9 cellular contexts compared by ENCODE assay signal in the genomic region with DNA sequence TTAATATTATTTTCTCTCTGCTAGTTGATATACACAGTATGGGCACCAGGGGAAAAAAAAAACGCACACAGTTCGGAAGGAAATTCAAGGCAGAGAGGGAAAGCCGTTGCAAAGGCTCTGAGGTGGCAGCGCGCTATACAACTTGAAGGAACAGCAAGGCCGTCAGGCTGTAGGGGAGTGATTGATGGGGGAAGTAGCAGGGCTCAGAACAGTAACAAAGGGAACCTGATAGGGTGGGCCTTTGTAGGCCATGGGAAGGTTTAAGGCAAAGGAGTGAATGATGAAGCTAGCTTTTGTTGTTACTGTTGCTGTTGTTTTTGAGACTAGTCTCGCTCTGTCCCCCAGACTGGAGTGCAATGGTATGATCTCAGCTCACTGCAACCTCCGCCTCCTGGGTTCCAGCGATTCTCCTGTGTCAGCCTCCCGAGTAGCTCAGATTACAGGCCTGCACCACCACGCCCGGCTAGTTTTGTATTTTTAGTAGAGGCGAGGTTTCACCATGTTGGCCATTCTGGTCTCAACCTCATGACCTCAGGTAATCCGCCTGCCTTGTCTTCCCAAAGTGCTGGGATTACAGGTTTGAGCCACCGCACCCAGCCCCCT. TPM values are rescaled to one million over a fixed set of nuclear protein-coding genes. Genes with fewer than 3 reads are reported as not detected.
A peak's percentile ranks its signal among the peaks of the same experiment; 100 is the strongest.
DNase-seq lines count a peak whose midpoint lies in the region; ATAC-seq, FAIRE-seq and TF ChIP-seq lines count a peak whose summit lies in the region.
"Had no signal": no experiment of that assay in that cellular context is flagged by ENCODE, and none has a peak within 500 bp of the region (broad histone marks: within the 10 kb centered on the region; RNA-seq: fewer than 3 reads in every experiment).

No MANE protein-coding gene starts in this region.

- no peak overlapping the region for H3K56ac ChIP-seq in IMR-90 (ENCODE audit: extremely low read depth, insufficient read depth, low read length)
- H3K56ac ChIP-seq in H1 (replicated peaks; ENCODE audit: insufficient read length, low read depth, low read length), result no peak overlapping the region

- H3K4me1 ChIP-seq in IMR-90 (ENCODE audit: control insufficient read depth, insufficient read depth, low read length) (0 out of 2 replicates have a peak, but pooled peaks cover 2% of the 10 kb centered on the region), H1 (replicated peaks in 1 of 4; ENCODE audit: control insufficient read depth in 3 of 4, insufficient read depth in 4 of 4, low read length in 3 of 4) (no peaks in the 10 kb centered on the region; a peak in 2 of 7 replicates), small intestine (ENCODE audit: control insufficient read depth in 2 of 2, insufficient read depth in 1 of 2, low read depth in 1 of 2, low read length in 1 of 2) (no peaks in the 10 kb centered on the region)

- no peak overlapping the region for H3K14ac ChIP-seq in IMR-90 (replicated peaks; ENCODE audit: low read depth, low read length)
- H3K14ac ChIP-seq in H1 (ENCODE audit: insufficient read length), result no peak overlapping the region

- H3K36me3 Mint-ChIP-seq in naive B cell, result peaks cover 6 to 8% of the 10 kb centered on the region in 2 donors

- H3K23ac ChIP-seq in IMR-90 (ENCODE audit: low read depth, low read length) (0 out of 2 replicates have a peak overlapping the region, but pooled peaks have one; percentile 6), H1 (ENCODE audit: insufficient read length) (no peak overlapping the region)

- H3K4me2 ChIP-seq in IMR-90 (ENCODE audit: low read depth, low read length) (no peak overlapping the region), H1 (ENCODE audit: insufficient read depth in 1 of 2, low read depth in 2 of 2, low read length in 2 of 2) (peak overlapping the region; percentile 45 to 49; a peak in 2 of 4 replicates)

- TF ChIP-seq POLR2A in IMR-90 (IDR thresholded peaks at IDR 0.05; ENCODE audit: low read depth, low read length) (no peak), H1 (IDR thresholded peaks at IDR 0.05; ENCODE audit: control extremely low read depth in 1 of 2, low read depth in 2 of 2, low read length in 2 of 2) (no peak)

- no peaks in the 10 kb centered on the region for H3K23me2 ChIP-seq in H1 (ENCODE audit: low read depth, low read length)

- H3K9me1 ChIP-seq in IMR-90 (ENCODE audit: insufficient read depth, low read length), result no peaks in the 10 kb centered on the region

- H3K27me3 Mint-ChIP-seq in naive B cell, result no peaks in the 10 kb centered on the region

- peak overlapping the region in 1 of 2 experiments; percentile 59; a peak in 2 of 4 replicates for H4K8ac ChIP-seq in IMR-90 (ENCODE audit: low read depth in 2 of 2, low read length in 2 of 2)
- H4K8ac ChIP-seq in H1 (ENCODE audit: extremely low read depth, insufficient read depth, low read length), result peak overlapping the region; percentile 22; the same call in 1 of the 2 replicates

- CTCF ChIA-PET in AG04450 (lab: Charles Lee) (interaction anchor here (0.6 to 6.0 kb wide), 40 partner anchors 10 to 346 kb away, joined by 3 to 74 read pairs (median 6); partner anchors contain the start of genes AQP3, NFX1 and NOL6), IMR-90 (lab: Yijun Ruan, JAX) (interaction anchor here (0.5 to 2.1 kb wide), 12 partner anchors 15 to 114 kb away, joined by 3 to 14 read pairs (median 4); partner anchors contain the start of genes AQP3, NFX1 and NOL6), H1 (lab: Charles Lee; ENCODE audit: partially characterized antibody) (interaction anchor here (0.7 to 11.2 kb wide), 28 partner anchors 9 to 150 kb away, joined by 3 to 154 read pairs (median 10); partner anchors contain the start of genes AQP3, AQP7, NFX1 and NOL6), GM10248 (lab: Yijun Ruan, JAX) (interaction anchor here (0.5 to 5.5 kb wide), 38 partner anchors 9 to 248 kb away, joined by 3 to 37 read pairs (median 6); partner anchors contain the start of genes NFX1 and NOL6)

- H2BK20ac ChIP-seq in IMR-90 (ENCODE audit: low read depth, low read length) (no peak overlapping the region), H1 (ENCODE audit: low read length) (peak overlapping the region; percentile 95; the same call in 1 of the 2 replicates)

- H3K4me3 Mint-ChIP-seq in naive B cell, result peak overlapping the region in 5 of 8 donors; percentile 2 to 88 (median 35)

- no TSS peak for BruUV-seq in IMR-90 (replicated peaks; lab: Mats Ljungman, UMichigan)

- 59% methylated on average over 9 of the region's 15 CpGs; no CpG with 5 or more reads in 1 of the 2 experiments for WGBS in IMR-90 (ENCODE audit: extremely low coverage in 2 of 2, insufficient read length in 1 of 2), 2 experiments
- WGBS in H1 (ENCODE audit: extremely low coverage in 1 of 2, insufficient coverage in 1 of 2, insufficient read length in 1 of 2, insufficient replicate concordance in 2 of 2, low coverage in 1 of 2, low lambda C conversion rate in 2 of 2, missing lambda C conversion rate in 1 of 2), 2 experiments, result 57% methylated on average over 15 of the region's 15 CpGs; no CpG with 5 or more reads in 1 of the 2 experiments
- WGBS in small intestine, 3 donors, result 63 to 74% (median 73%) methylated on average over 15 of the region's 15 CpGs

- H2BK15ac ChIP-seq in IMR-90 (ENCODE audit: low read depth, low read length) (no peak overlapping the region), H1 (ENCODE audit: low read length) (0 out of 2 replicates have a peak overlapping the region, but pooled peaks have one; percentile 61)

- peak overlapping the region; percentile 49; the same call in 1 of the 2 replicates for H4K5ac ChIP-seq in IMR-90 (ENCODE audit: low read depth, low read length)
- peak overlapping the region; percentile 18 for H4K5ac ChIP-seq in H1 (ENCODE audit: insufficient read length, low read depth, low read length)

- H3K9me3 Mint-ChIP-seq in naive B cell, result no peaks in the 10 kb centered on the region

- H3K79me1 ChIP-seq in IMR-90 (ENCODE audit: low read depth in 1 of 2, low read length in 2 of 2), result no peaks in the 10 kb centered on the region
- no peaks in the 10 kb centered on the region; the same call in 1 of the 2 replicates for H3K79me1 ChIP-seq in H1 (ENCODE audit: low read depth, low read length)

- intact Hi-C loops in IMR-90 (cut with micrococcal nuclease), result loop anchor here (1.0 kb wide), 3 partner anchors 40 to 91 kb away; no protein-coding TSS in a partner anchor

- H2BK120ac ChIP-seq in IMR-90 (ENCODE audit: low read depth, low read length) (0 out of 2 replicates have a peak overlapping the region, but pooled peaks have one; percentile 4), H1 (replicated peaks; ENCODE audit: low read depth, low read length) (no peak overlapping the region)

- peak; percentile 32 for FAIRE-seq in H1 (lab: Jason Lieb, UNC)
- no peak for FAIRE-seq in small intestine (lab: Jason Lieb, UNC)

- TF ChIP-seq EP300 in H1 (IDR thresholded peaks at IDR 0.05; ENCODE audit: borderline replicate concordance in 1 of 2, low read depth in 2 of 2, low read length in 2 of 2), result peak in 1 of 2 experiments; percentile 97; a peak in 2 of 3 replicates

- H3K4me1 Mint-ChIP-seq in naive B cell, result peaks cover 5 to 10% (median 9%) of the 10 kb centered on the region in 3 donors

- no peak for DNase-seq in AG04450 (ENCODE audit: low read depth, low spot score)
- peak; percentile 19 for DNase-seq in IMR-90
- peak in 1 of 2 experiments; percentile 67 for DNase-seq in H1 (ENCODE audit: low read depth in 1 of 2, low spot score in 2 of 2)
- DNase-seq in naive B cell, result no peak
- no peak for DNase-seq in small intestine
- DNase-seq in GM10248 (ENCODE audit: extremely low spot score), result no peak
- DNase-seq in inferior parietal cortex (ENCODE audit: extremely low spot score), result no peak
- no peak for DNase-seq in KBM-7
- DNase-seq: DMS79 had no signal

- H3K36me3 ChIP-seq in IMR-90 (ENCODE audit: control insufficient read depth, insufficient read depth, low read length), result peaks cover 14% of the 10 kb centered on the region
- H3K36me3 ChIP-seq in H1 (ENCODE audit: control insufficient read depth in 2 of 4, insufficient read depth in 4 of 4, low read length in 3 of 4), result peaks cover 0 to 9% (median under 1%) of the 10 kb centered on the region in 4 experiments; a peak in 3 of 8 replicates
- H3K36me3 ChIP-seq in small intestine (ENCODE audit: control insufficient read depth in 2 of 2, insufficient read depth in 2 of 2, low read length in 2 of 2), result peaks cover 0 to 4% of the 10 kb centered on the region in 2 donors

- H3K79me2 ChIP-seq in H1 (ENCODE audit: control insufficient read depth in 1 of 2, insufficient read depth in 2 of 2, low read length in 2 of 2), result no peaks in the 10 kb centered on the region

- H3K9ac ChIP-seq in IMR-90 (ENCODE audit: low read depth, low read length), result no peak overlapping the region
- H3K9ac ChIP-seq in H1 (replicated peaks in 1 of 4; ENCODE audit: extremely low read depth in 1 of 4, low read depth in 3 of 4, low read length in 3 of 4), result peak overlapping the region in 3 of 4 experiments; percentile 49 to 68 (median 61); a peak in 4 of 7 replicates

- H2AFZ ChIP-seq in IMR-90 (replicated peaks; ENCODE audit: low read length, poor library complexity) (peak overlapping the region; percentile 60), H1 (ENCODE audit: low read length) (peak overlapping the region; percentile 100)

- H3K4me3 ChIP-seq in AG04450 (ENCODE audit: low read depth, low read length) (no peak overlapping the region), IMR-90 (ENCODE audit: insufficient read depth, low read depth, low read length) (no peak overlapping the region), H1 (ENCODE audit: extremely low read depth in 1 of 4, insufficient read depth in 2 of 4, low read depth in 3 of 4, low read length in 4 of 4) (peak overlapping the region in 2 of 4 experiments; percentile 23 to 52; a peak in 1 of 8 replicates), small intestine (ENCODE audit: low read depth in 1 of 2, low read length in 2 of 2) (no peak overlapping the region)

- H3K27ac ChIP-seq in AG04450 (ENCODE audit: low read depth, low read length) (peak overlapping the region; percentile 31), IMR-90 (ENCODE audit: insufficient read depth, low read length) (no peak overlapping the region), H1 (ENCODE audit: low read depth, low read length) (peak overlapping the region; percentile 94), small intestine (ENCODE audit: low read depth in 1 of 2, low read length in 1 of 2) (no peak overlapping the region)

- H2AK5ac ChIP-seq in IMR-90 (ENCODE audit: low read depth, low read length) (peak overlapping the region; percentile 5; the same call in 1 of the 2 replicates), H1 (ENCODE audit: low read depth, low read length) (no peak overlapping the region)

- H3K4ac ChIP-seq in IMR-90 (ENCODE audit: low read depth, low read length) (peak overlapping the region; percentile 63; the same call in 1 of the 2 replicates), H1 (replicated peaks; ENCODE audit: insufficient read length, low read depth, low read length) (no peak overlapping the region)

- peak overlapping the region; percentile 74 for H2AK9ac ChIP-seq in IMR-90 (replicated peaks; ENCODE audit: low read depth, low read length, poor library complexity)

- no peaks in the 10 kb centered on the region for H4K20me1 ChIP-seq in IMR-90 (ENCODE audit: insufficient read depth, low read length)
- no peaks in the 10 kb centered on the region for H4K20me1 ChIP-seq in H1 (replicated peaks in 1 of 2; ENCODE audit: control insufficient read depth in 1 of 2, insufficient read depth in 2 of 2, low read length in 2 of 2)

- no peaks in the 10 kb centered on the region for H3K9me3 ChIP-seq in AG04450 (ENCODE audit: control insufficient read depth, insufficient read depth, low read length)
- no peaks in the 10 kb centered on the region for H3K9me3 ChIP-seq in IMR-90 (ENCODE audit: control insufficient read depth, insufficient read depth, low read length)
- no peaks in the 10 kb centered on the region for H3K9me3 ChIP-seq in H1 (ENCODE audit: insufficient read depth in 2 of 2, low read depth in 1 of 2, low read length in 1 of 2)
- H3K9me3 ChIP-seq in small intestine (ENCODE audit: control insufficient read depth, low read depth), result no peaks in the 10 kb centered on the region

- peak; percentile 5; the same call in 1 of the 2 replicates for ATAC-seq in IMR-90 (ENCODE audit: low read depth)
- ATAC-seq in naive B cell (ENCODE audit: low read depth in 2 of 2), result peak in 1 of 2 donors; percentile 33

- POLR2A ChIA-PET in AG04450 (lab: Yijun Ruan, JAX), result interaction anchor here (0.7 to 1.8 kb wide), 4 partner anchors 55 to 91 kb away, joined by 3 to 4 read pairs (median 3); partner anchors contain the start of gene NFX1
- POLR2A ChIA-PET in IMR-90 (lab: Charles Lee; ENCODE audit: unreplicated experiment), result interaction anchor here (0.7 kb wide), 1 partner anchor 349 kb away, joined by 3 read pairs; no protein-coding TSS in a partner anchor
- POLR2A ChIA-PET in H1 (lab: Charles Lee; ENCODE audit: partially characterized antibody), result interaction anchor here (0.9 to 1.9 kb wide), 11 partner anchors 8 to 99 kb away, joined by 3 to 6 read pairs (median 4); partner anchors contain the start of genes AQP3 and NOL6
- POLR2A ChIA-PET in GM10248 (lab: Yijun Ruan, JAX), result interaction anchor here (1.0 kb wide), 1 partner anchor 98 kb away, joined by 4 read pairs; the partner anchor contains the start of gene NOL6

- H4K91ac ChIP-seq in IMR-90 (ENCODE audit: insufficient read depth, low read depth, low read length) (no peak overlapping the region), H1 (replicated peaks; ENCODE audit: insufficient read length, low read length) (no peak overlapping the region)

- TF ChIP-seq RAD21 in IMR-90 (IDR thresholded peaks at IDR 0.05; ENCODE audit: low read length) (no peak), H1 (IDR thresholded peaks at IDR 0.05 in 1 of 2, conservative IDR thresholded peaks at IDR 0.05 in 1 of 2; ENCODE audit: low read depth in 2 of 2, low read length in 2 of 2) (no peak)

- TF ChIP-seq CTCF in AG04450 (IDR thresholded peaks at IDR 0.05; ENCODE audit: low read depth, low read length) (no peak), IMR-90 (conservative IDR thresholded peaks at IDR 0.05; ENCODE audit: low read depth, low read length) (no peak), H1 (IDR thresholded peaks at IDR 0.05; ENCODE audit: control extremely low read depth in 1 of 3, insufficient read depth in 1 of 3, low read depth in 1 of 3, low read length in 3 of 3) (no peak), GM10248 (IDR thresholded peaks at IDR 0.05; ENCODE audit: control extremely low read depth, extremely low read depth, low read depth, missing control alignments) (no peak)

- H3K27me3 ChIP-seq in AG04450 (ENCODE audit: control insufficient read depth, insufficient read depth, low read length) (no peaks in the 10 kb centered on the region), IMR-90 (ENCODE audit: control insufficient read depth, insufficient read depth, low read length) (no peaks in the 10 kb centered on the region), H1 (replicated peaks in 1 of 4; ENCODE audit: control insufficient read depth in 3 of 4, extremely low read depth in 1 of 4, insufficient read depth in 3 of 4, low read length in 3 of 4) (no peaks in the 10 kb centered on the region; a peak in 1 of 7 replicates), small intestine (ENCODE audit: control insufficient read depth in 2 of 2, insufficient read depth in 2 of 2, low read length in 2 of 2) (no peaks in the 10 kb centered on the region)

- H3K18ac ChIP-seq in IMR-90 (ENCODE audit: low read depth, low read length), result no peak overlapping the region
- H3K18ac ChIP-seq in H1 (ENCODE audit: extremely low read depth, low read length), result peak overlapping the region; percentile 65; the same call in 1 of the 2 replicates

- dilution Hi-C loops in IMR-90 (cut with HindIII; ENCODE audit: low sequenced_read_pairs, unreplicated experiment), result no loop called here

- H3K27ac Mint-ChIP-seq in naive B cell, result peak overlapping the region in 4 of 6 donors; percentile 9 to 52 (median 30)

- in situ Hi-C loops in IMR-90 (cut with MboI; ENCODE audit: low sequenced_read_pairs), result no loop called here
- in situ Hi-C loops in KBM-7 (cut with MboI; ENCODE audit: low pct_unique_long_range_greater_than_20kb, low sequenced_read_pairs), result no loop called here

- H2BK12ac ChIP-seq in H1 (ENCODE audit: low read depth, low read length), result peak overlapping the region; percentile 92; the same call in 1 of the 2 replicates

- H2BK5ac ChIP-seq in IMR-90 (ENCODE audit: low read depth, low read length, poor library complexity, severe bottlenecking), result no peak overlapping the region
- H2BK5ac ChIP-seq in H1 (ENCODE audit: low read depth, low read length), result peak overlapping the region; percentile 92

RNA-seq across cellular contexts. Expression of gene AQP7, which starts 27.0 kb away (rescaled TPM):
- polyA plus RNA-seq in AG04450 (2011; rRNA removed), result 0.11 and 0.33 TPM in 2 replicates
- not detected in 2 replicates for polyA minus RNA-seq in AG04450 (2011; rRNA and poly(A)+ RNA removed)
- 0.28 TPM in 1 of 2 replicates, not detected in the other for total RNA-seq in IMR-90 (2012; rRNA removed)
- 0.07 TPM in 1 of 2 replicates, not detected in the other for polyA plus RNA-seq in IMR-90 (2012; rRNA removed)
- 0.05 and 0.20 TPM in 2 replicates for polyA plus RNA-seq in IMR-90 (2012; cell fraction: cytosol; rRNA removed)
- 0.42 and 0.61 TPM in 2 replicates for polyA plus RNA-seq in IMR-90 (2012; cell fraction: nucleus; rRNA removed; ENCODE audit: low replicate concordance)
- not detected in 2 replicates for total RNA-seq in H1 (2021; fragmentation: NEBNext Ultra II Directional; extraction: Animal tissue kit (Norgen Biotek cat#: 25700))
- polyA plus RNA-seq in H1 (2011; rRNA removed), result 0.38 TPM in 1 of 2 replicates, not detected in the other
- 0.25 TPM for polyA plus RNA-seq in H1 (2011; cell fraction: cytosol; rRNA removed)
- 0.54 TPM for polyA plus RNA-seq in H1 (2011; cell fraction: nucleus; rRNA removed)
- polyA plus RNA-seq in H1 (2012, experiment 1 of 2), result 0.11 to 0.27 TPM (median 0.25 TPM) in 4 replicates
- not detected for polyA plus RNA-seq in H1 (2012, experiment 2 of 2)
- polyA plus RNA-seq in H1 (2013, experiment 1 of 2), result 0.02 TPM
- not detected for polyA plus RNA-seq in H1 (2013, experiment 2 of 2)
- polyA minus RNA-seq in H1 (2011; rRNA and poly(A)+ RNA removed), result not detected in 2 replicates
- polyA minus RNA-seq in H1 (2011; cell fraction: cytosol; rRNA and poly(A)+ RNA removed), result not detected
- polyA minus RNA-seq in H1 (2011; cell fraction: nucleus; rRNA and poly(A)+ RNA removed), result not detected
- polyA plus RNA-seq in naive B cell (ENCODE audit: low read depth in 6 of 6), result not detected
- 10 to 100 TPM; 18.7 to 38.0 (median 33.2) TPM for polyA plus RNA-seq in small intestine

Comparison
In these comparisons a context has a peak if more than half of its experiments do, and no peak if none do; other contexts are left out.
1. H3K27ac ChIP-seq: peak in AG04450 (single experiment) and H1 (single experiment); none in IMR-90 (single experiment) and small intestine (0 of 2).
2. RNA of gene AQP7, which starts 27.0 kb away (polyA plus RNA-seq): 18.7 to 38.0 TPM in small intestine; 0.11 to 0.33 TPM in AG04450, 0.05 to 0.61 TPM in IMR-90, 0.02 to 0.54 TPM in H1 and not detected in naive B cell; every median in the first group is over 10 times any median in the second.